9 cellular contexts compared by ENCODE assay signal in the genomic region with DNA sequence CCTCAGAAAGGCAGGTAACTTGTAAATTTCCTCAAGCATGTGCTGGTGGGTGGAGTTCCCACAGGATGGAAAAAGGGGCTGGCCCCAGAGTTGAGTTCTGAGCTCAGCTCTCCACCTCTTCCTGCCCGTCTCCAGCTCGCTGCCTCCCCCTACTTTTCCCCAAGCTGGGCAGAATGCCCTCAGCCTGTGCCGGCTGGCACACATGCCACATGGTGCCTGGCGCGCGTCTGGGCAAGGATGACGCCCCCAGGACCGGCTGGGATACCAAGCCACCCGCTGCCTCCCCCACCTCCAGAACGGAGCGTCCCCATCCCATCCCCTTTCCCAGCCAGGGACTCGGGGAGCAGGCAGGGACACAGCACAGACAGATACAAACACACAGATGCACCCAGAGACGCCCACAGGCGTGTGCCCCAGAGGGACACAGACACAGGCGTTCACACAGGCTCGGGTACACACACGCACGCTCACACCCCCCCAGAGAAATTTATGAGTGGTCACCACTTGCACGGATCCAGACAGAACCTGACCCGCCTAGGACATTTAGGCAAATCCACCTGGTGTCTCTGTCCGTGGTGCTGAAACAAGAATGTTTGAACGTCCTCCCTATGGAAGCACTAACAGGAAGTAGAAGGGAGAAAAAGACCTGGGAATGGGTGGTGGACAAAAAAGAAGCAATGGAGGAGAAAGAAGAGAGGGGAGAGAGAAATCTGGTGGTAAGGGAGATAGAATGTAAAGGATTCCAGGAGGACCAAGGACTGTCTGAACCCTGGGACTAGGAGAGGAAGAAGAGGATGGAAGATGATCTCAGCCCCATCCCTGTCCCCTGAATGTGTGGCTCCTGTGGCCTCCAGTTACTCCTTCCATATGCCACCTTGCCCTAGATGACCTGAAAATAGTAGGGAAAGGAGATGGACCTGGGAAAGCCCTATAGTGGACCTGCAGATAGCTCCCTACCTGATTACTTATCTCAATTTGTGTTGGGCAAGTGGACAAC. TPM values are rescaled to one million over a fixed set of nuclear protein-coding genes. Genes with fewer than 3 reads are reported as not detected.
DNase-seq lines count a peak whose midpoint lies in the region; ATAC-seq, FAIRE-seq and TF ChIP-seq lines count a peak whose summit lies in the region.
"Had no signal": no experiment of that assay in that cellular context is flagged by ENCODE, and none has a peak within 500 bp of the region (broad histone marks: within the 10 kb centered on the region; RNA-seq: fewer than 3 reads in every experiment).

No MANE protein-coding gene starts in this region.

- no peaks in the 10 kb centered on the region for H4K20me1 ChIP-seq in GM12878 (ENCODE audit: control insufficient read depth, insufficient read depth)

- no peak for TF ChIP-seq CTCF in GM10248 (IDR thresholded peaks at IDR 0.05; ENCODE audit: control extremely low read depth, extremely low read depth, low read depth, missing control alignments)
- no peak for TF ChIP-seq CTCF in NB4 (IDR thresholded peaks at IDR 0.05; ENCODE audit: low read depth, low read length)
- no peak for TF ChIP-seq CTCF in GM12878 (IDR thresholded peaks at IDR 0.05 in 2 of 3, conservative IDR thresholded peaks at IDR 0.05 in 1 of 3; ENCODE audit: control insufficient read depth in 2 of 3, extremely low read depth in 1 of 3, insufficient read depth in 1 of 3, low read depth in 3 of 3, low read length in 3 of 3)
- TF ChIP-seq CTCF in lung (IDR thresholded peaks at IDR 0.05; ENCODE audit: control extremely low read depth, extremely low read depth): no peak
- no peak for TF ChIP-seq CTCF in coronary artery (IDR thresholded peaks at IDR 0.05)

- POLR2A ChIA-PET in GM10248 (lab: Yijun Ruan, JAX): no interaction called here
- POLR2A ChIA-PET in GM12878 (lab: Charles Lee): interaction anchor here (0.6 kb wide), 1 partner anchor 607 kb away, joined by 3 read pairs; no protein-coding TSS in a partner anchor

- H3K36me3 ChIP-seq in GM12878 (ENCODE audit: control insufficient read depth in 2 of 2, insufficient read depth in 2 of 2, low read length in 1 of 2): no peaks in the 10 kb centered on the region
- H3K36me3 ChIP-seq in lung (ENCODE audit: control insufficient read depth in 2 of 2, insufficient read depth in 2 of 2, low read length in 2 of 2): no peaks in the 10 kb centered on the region

- no peak overlapping the region for H3K4me2 ChIP-seq in GM12878 (ENCODE audit: control insufficient read depth, insufficient read depth)

- H3K4me1 ChIP-seq in GM12878 (ENCODE audit: control insufficient read depth, insufficient read depth, low read length) (no peaks in the 10 kb centered on the region), lung (ENCODE audit: control insufficient read depth in 2 of 2, insufficient read depth in 2 of 2, low read length in 2 of 2) (peaks cover 0 to 4% of the 10 kb centered on the region in 2 donors)

- H3K9me3 ChIP-seq in GM12878 (replicated peaks; ENCODE audit: control insufficient read depth, insufficient read depth, low read length) (no peaks in the 10 kb centered on the region), lung (ENCODE audit: control insufficient read depth in 2 of 2, insufficient read depth in 1 of 2, low read length in 1 of 2) (no peaks in the 10 kb centered on the region)

- no TSS peak for BruUV-seq in GM12878 (replicated peaks; lab: Mats Ljungman, UMichigan)

- H3K4me3 ChIP-seq in NB4 (ENCODE audit: low read depth, low read length): no peak overlapping the region
- no peak overlapping the region for H3K4me3 ChIP-seq in GM12878
- peak overlapping the region; percentile 9 for H3K4me3 ChIP-seq in lung
- no peak overlapping the region for H3K4me3 ChIP-seq in coronary artery

- 24% methylated on average over 22 of the region's 22 CpGs for WGBS in GM12878 (ENCODE audit: insufficient coverage, insufficient replicate concordance, low lambda C conversion rate, missing lambda C conversion rate)
- 5 to 8% methylated on average over 22 of the region's 22 CpGs for WGBS in lung, 2 donors

- H3K27ac ChIP-seq in GM12878 (ENCODE audit: control insufficient read depth, insufficient read depth) (no peak overlapping the region), lung (ENCODE audit: low read depth in 1 of 2, low read length in 1 of 2) (no peak overlapping the region), coronary artery (no peak overlapping the region)
- H3K27ac ChIP-seq: HL-60 had no signal

- H2AFZ ChIP-seq in GM12878 (ENCODE audit: control insufficient read depth, low read depth, low read length): no peak overlapping the region

- in situ Hi-C loops in GM12878 (cut with MboI): no loop called here

- intact Hi-C loops in GM12878 (cut with micrococcal nuclease; ENCODE audit: unreplicated experiment): no loop called here

- H3K27me3 ChIP-seq in GM12878 (replicated peaks in 1 of 2; ENCODE audit: control insufficient read depth in 2 of 2, insufficient read depth in 2 of 2, low read length in 1 of 2) (peaks cover 3 to 7% of the 10 kb centered on the region in 2 experiments), lung (ENCODE audit: control insufficient read depth, insufficient read depth) (peaks cover 3% of the 10 kb centered on the region)

- TF ChIP-seq POLR2A in NB4 (IDR thresholded peaks at IDR 0.05; ENCODE audit: extremely low read depth, insufficient read length) (no peak), GM12878 (IDR thresholded peaks at IDR 0.05; ENCODE audit: low read depth, low read length) (no peak)

- SMC1A ChIA-PET in GM12878 (lab: Charles Lee; ENCODE audit: uncharacterized antibody, unreplicated experiment): no interaction called here

- ATAC-seq in GM12878: no peak
- no peak for ATAC-seq in lung (ENCODE audit: insufficient read depth, low FRiP score)
- ATAC-seq in GM18511 (IDR thresholded peaks at IDR 0.05; ENCODE audit: unreplicated experiment): no peak
- ATAC-seq in HG02884 (IDR thresholded peaks at IDR 0.05; ENCODE audit: unreplicated experiment): no peak
- no peak for ATAC-seq in GM19463 (IDR thresholded peaks at IDR 0.05; ENCODE audit: unreplicated experiment)

- no peak for TF ChIP-seq RAD21 in GM12878 (IDR thresholded peaks at IDR 0.05; ENCODE audit: insufficient read depth, low read depth, low read length)

- peak; percentile 56 for FAIRE-seq in GM12878 (lab: Jason Lieb, UNC)

- DNase-seq in GM10248 (ENCODE audit: extremely low spot score) (peak; percentile 56), NB4 (ENCODE audit: low read depth) (peak; percentile 62), GM12878 (ENCODE audit: low read depth, low spot score) (no peak), lung (ENCODE audit: low spot score) (peak; percentile 40), coronary artery (ENCODE audit: low spot score) (no peak)

- H3K79me2 ChIP-seq in GM12878 (ENCODE audit: control insufficient read depth, insufficient read depth, low read length): no peaks in the 10 kb centered on the region

- CTCF ChIA-PET in GM10248 (lab: Yijun Ruan, JAX): no interaction called here
- CTCF ChIA-PET in GM12878 (lab: Yijun Ruan, JAX): no interaction called here

- no peak for TF ChIP-seq EP300 in GM12878 (IDR thresholded peaks at IDR 0.05; ENCODE audit: borderline replicate concordance in 1 of 2, control insufficient read depth in 1 of 2, low read depth in 2 of 2, low read length in 2 of 2)

- H3K9ac ChIP-seq in GM12878 (ENCODE audit: control insufficient read depth, insufficient read depth, low read length): no peak overlapping the region

- RAD21 ChIA-PET in GM12878 (lab: Charles Lee; ENCODE audit: unreplicated experiment): no interaction called here

RNA-seq across cellular contexts. Expression of a gene that starts 15.5 kb away (rescaled TPM):
- total RNA-seq in GM12878 (2013; cell fraction: nucleolus; rRNA removed): not detected in 2 replicates
- total RNA-seq in GM12878 (2014; rRNA removed) (not detected in 2 replicates), GM12878 (2014; rRNA removed; fragmentation: Illumina TruSeq; extraction: Trizol) (not detected in 2 replicates), GM12878 (2021) (not detected in 2 replicates), lung (not detected)
- polyA plus RNA-seq in GM12878 (2011; ENCODE audit: low read depth): not detected
- polyA plus RNA-seq in GM12878 (2011; rRNA removed) (not detected in 2 replicates), GM12878 (2014; fragmentation: Illumina TruSeq; extraction: Trizol) (not detected in 2 replicates), GM12878 (2014; fragmentation: Nextera tagmentation; extraction: Ambion mirVana) (not detected), GM12878 (2014; rRNA removed) (not detected in 2 replicates), GM12878 (2016; fragmentation: Nextera tagmentation; extraction: Ambion mirVana) (not detected), lung (under 1 TPM in 1 of 2 donors, not detected in 1; 0.04 TPM)
- polyA plus RNA-seq in GM12878 (2011; cell fraction: cytosol; rRNA removed): not detected in 2 replicates
- not detected in 2 replicates for polyA plus RNA-seq in GM12878 (2011; cell fraction: nucleus; rRNA removed)
- 0.03 and 0.06 TPM in 2 replicates for polyA plus RNA-seq in GM12878 (2012)
- not detected in 2 replicates for polyA minus RNA-seq in GM12878 (2011; rRNA and poly(A)+ RNA removed)
- polyA minus RNA-seq in GM12878 (2011; cell fraction: cytosol; rRNA and poly(A)+ RNA removed): not detected in 2 replicates
- polyA minus RNA-seq in GM12878 (2011; cell fraction: nucleus; rRNA and poly(A)+ RNA removed): not detected in 2 replicates

RNA-seq across cellular contexts. Expression of a gene that starts 34.5 kb away (rescaled TPM):
- total RNA-seq in GM12878 (2013; cell fraction: nucleolus; rRNA removed): not detected in 2 replicates
- total RNA-seq in GM12878 (2014; rRNA removed) (not detected in 2 replicates), GM12878 (2014; rRNA removed; fragmentation: Illumina TruSeq; extraction: Trizol) (not detected in 2 replicates), GM12878 (2021) (not detected in 2 replicates), lung (10 to 100 TPM; 21.3 to 22.9 TPM)
- not detected for polyA plus RNA-seq in GM12878 (2011; ENCODE audit: low read depth)
- polyA plus RNA-seq in GM12878 (2011; rRNA removed) (0.08 and 0.10 TPM in 2 replicates), GM12878 (2014; fragmentation: Illumina TruSeq; extraction: Trizol) (not detected in 2 replicates), GM12878 (2014; fragmentation: Nextera tagmentation; extraction: Ambion mirVana) (not detected), GM12878 (2014; rRNA removed) (not detected in 2 replicates), GM12878 (2016; fragmentation: Nextera tagmentation; extraction: Ambion mirVana) (not detected), lung (10 to 100 TPM; 26.7 to 36.4 TPM)
- polyA plus RNA-seq in GM12878 (2011; cell fraction: cytosol; rRNA removed): 0.15 and 0.24 TPM in 2 replicates
- 0.10 TPM in 1 of 2 replicates, not detected in the other for polyA plus RNA-seq in GM12878 (2011; cell fraction: nucleus; rRNA removed)
- not detected in 2 replicates for polyA plus RNA-seq in GM12878 (2012)
- not detected in 2 replicates for polyA minus RNA-seq in GM12878 (2011; rRNA and poly(A)+ RNA removed)
- polyA minus RNA-seq in GM12878 (2011; cell fraction: cytosol; rRNA and poly(A)+ RNA removed): not detected in 2 replicates
- not detected in 2 replicates for polyA minus RNA-seq in GM12878 (2011; cell fraction: nucleus; rRNA and poly(A)+ RNA removed)

RNA-seq across cellular contexts. Expression of a gene that starts 44.7 kb away (rescaled TPM):
- total RNA-seq in GM12878 (2013; cell fraction: nucleolus; rRNA removed): 48.2 and 60.1 TPM in 2 replicates
- total RNA-seq in GM12878 (2014; rRNA removed) (16.4 and 21.5 TPM in 2 replicates), GM12878 (2014; rRNA removed; fragmentation: Illumina TruSeq; extraction: Trizol) (14.3 and 15.8 TPM in 2 replicates), GM12878 (2021) (46.3 and 48.2 TPM in 2 replicates), lung (10 to 100 TPM; 27.4 to 63.4 TPM)
- polyA plus RNA-seq in GM12878 (2011; ENCODE audit: low read depth): 19.2 TPM
- polyA plus RNA-seq in GM12878 (2011; rRNA removed) (34.0 and 57.7 TPM in 2 replicates), GM12878 (2014; fragmentation: Illumina TruSeq; extraction: Trizol) (17.7 and 24.8 TPM in 2 replicates), GM12878 (2014; fragmentation: Nextera tagmentation; extraction: Ambion mirVana) (1 to 10 TPM in 1 of 2 experiments, under 1 TPM in 1; 0.08 to 1.4 TPM), GM12878 (2014; rRNA removed) (41.0 and 62.7 TPM in 2 replicates), GM12878 (2016; fragmentation: Nextera tagmentation; extraction: Ambion mirVana) (10 to 100 TPM; 30.2 to 38.8 TPM), lung (10 to 100 TPM; 66.3 to 79.7 TPM)
- polyA plus RNA-seq in GM12878 (2011; cell fraction: cytosol; rRNA removed): 65.6 and 91.8 TPM in 2 replicates
- polyA plus RNA-seq in GM12878 (2011; cell fraction: nucleus; rRNA removed): 250 and 312 TPM in 2 replicates
- polyA plus RNA-seq in GM12878 (2012): 37.5 and 41.9 TPM in 2 replicates
- 72.9 and 96.0 TPM in 2 replicates for polyA minus RNA-seq in GM12878 (2011; rRNA and poly(A)+ RNA removed)
- 24.6 and 26.1 TPM in 2 replicates for polyA minus RNA-seq in GM12878 (2011; cell fraction: cytosol; rRNA and poly(A)+ RNA removed)
- polyA minus RNA-seq in GM12878 (2011; cell fraction: nucleus; rRNA and poly(A)+ RNA removed): 58.8 and 76.0 TPM in 2 replicates

Comparison
In these comparisons a context has a peak if more than half of its experiments do, and no peak if none do; other contexts are left out.
1. DNase-seq: peak in GM10248 (single experiment), NB4 (single experiment) and lung (single experiment); none in GM12878 (single experiment) and coronary artery (single experiment).
2. RNA of a gene that starts 34.5 kb away (total RNA-seq): 21.3 to 22.9 TPM in lung; not detected in GM12878; every median in the first group is over 10 times any median in the second.